Comparison of ENCODE assay signal across 8 cellular contexts in genomic region chr2:156589381-156590079, GRCh38.
DNase-seq lines count a peak whose midpoint lies in the region; ATAC-seq and TF ChIP-seq lines count a peak whose summit lies in the region.

No MANE protein-coding gene starts in this region.

- H3K4me1 ChIP-seq in CD4-positive, CD25-positive, alpha-beta regulatory T cell (ENCODE audit: control insufficient read depth, insufficient read depth, low read length, poor library complexity, severe bottlenecking): no peaks in the 10 kb centered on the region

- peak in 2 of 3 donors; percentile 46 to 66 for DNase-seq in CD4-positive, CD25-positive, alpha-beta regulatory T cell
- peak; percentile 46 for DNase-seq in NCI-H345 (lab: John Stamatoyannopoulos, UW)
- peak; percentile 31 for DNase-seq in activated naive CD4-positive, alpha-beta T cell treated with anti-CD3 and anti-CD28 coated beads, Interleukin-2, amount 10 ng/mL, durations not matched to agents 7 days and 5 days
- DNase-seq in left cardiac atrium: no peak
- DNase-seq in stimulated activated CD4-positive, alpha-beta T cell treated with anti-CD3 and anti-CD28 coated beads, Interleukin-4, amount 100 ng/mL, for 1 hour: peak; percentile 2
- no peak for DNase-seq in islet precursor cell

- H3K4me3 Mint-ChIP-seq in CD4-positive, CD25-positive, alpha-beta regulatory T cell: no peak overlapping the region
- H3K4me3 Mint-ChIP-seq in activated naive CD4-positive, alpha-beta T cell treated with anti-CD3 and anti-CD28 coated beads, Interleukin-2, amount 10 ng/mL, durations not matched to agents 7 days and 5 days: no peak overlapping the region

- no peak overlapping the region for H3K27ac Mint-ChIP-seq in CD4-positive, CD25-positive, alpha-beta regulatory T cell
- H3K27ac Mint-ChIP-seq in activated naive CD4-positive, alpha-beta T cell treated with anti-CD3 and anti-CD28 coated beads, Interleukin-2, amount 10 ng/mL, durations not matched to agents 7 days and 5 days: no peak overlapping the region

- no peak for TF ChIP-seq POLR2A in GM18505 (IDR thresholded peaks at IDR 0.05; ENCODE audit: borderline replicate concordance, extremely low read depth, insufficient read depth, insufficient read length)

- H3K36me3 ChIP-seq in CD4-positive, CD25-positive, alpha-beta regulatory T cell (ENCODE audit: control insufficient read depth, insufficient read depth, low read length): no peaks in the 10 kb centered on the region

- H3K4me3 ChIP-seq in CD4-positive, CD25-positive, alpha-beta regulatory T cell (ENCODE audit: low read depth, low read length): no peak overlapping the region

- peaks cover 0 to 5% (median under 1%) of the 10 kb centered on the region in 4 donors for H3K4me1 Mint-ChIP-seq in CD4-positive, CD25-positive, alpha-beta regulatory T cell
- peaks cover 2% of the 10 kb centered on the region for H3K4me1 Mint-ChIP-seq in activated naive CD4-positive, alpha-beta T cell treated with anti-CD3 and anti-CD28 coated beads, Interleukin-2, amount 10 ng/mL, durations not matched to agents 7 days and 5 days

- H3K27me3 ChIP-seq in CD4-positive, CD25-positive, alpha-beta regulatory T cell (ENCODE audit: control insufficient read depth, insufficient read depth, low read length): no peaks in the 10 kb centered on the region

- CTCF ChIA-PET in activated naive CD4-positive, alpha-beta T cell treated with anti-CD3 and anti-CD28 coated beads, Interleukin-2, amount 10 ng/mL, durations not matched to agents 7 days and 5 days (lab: Charles Lee): interaction anchor here (0.9 to 4.7 kb wide), 13 partner anchors 9 to 604 kb away, joined by 3 to 35 read pairs (median 4); partner anchors contain the start of gene GPD2

- H3K27ac ChIP-seq in CD4-positive, CD25-positive, alpha-beta regulatory T cell (ENCODE audit: insufficient read depth, low read length, poor library complexity, severe bottlenecking): no peak overlapping the region

- H3K9me3 ChIP-seq in CD4-positive, CD25-positive, alpha-beta regulatory T cell (ENCODE audit: control insufficient read depth in 2 of 2, low read length in 2 of 2): no peaks in the 10 kb centered on the region

- peaks cover 3% of the 10 kb centered on the region for H3K36me3 Mint-ChIP-seq in CD4-positive, CD25-positive, alpha-beta regulatory T cell
- H3K36me3 Mint-ChIP-seq in activated naive CD4-positive, alpha-beta T cell treated with anti-CD3 and anti-CD28 coated beads, Interleukin-2, amount 10 ng/mL, durations not matched to agents 7 days and 5 days: no peaks in the 10 kb centered on the region

- no peaks in the 10 kb centered on the region for H3K9me3 Mint-ChIP-seq in CD4-positive, CD25-positive, alpha-beta regulatory T cell
- H3K9me3 Mint-ChIP-seq in activated naive CD4-positive, alpha-beta T cell treated with anti-CD3 and anti-CD28 coated beads, Interleukin-2, amount 10 ng/mL, durations not matched to agents 7 days and 5 days: no peaks in the 10 kb centered on the region

- ATAC-seq in CD4-positive, CD25-positive, alpha-beta regulatory T cell (ENCODE audit: low read depth in 2 of 2): peak; percentile 43 to 46
- ATAC-seq in GM18505 (IDR thresholded peaks at IDR 0.05; ENCODE audit: unreplicated experiment) (peak; percentile 60), HG02885 (IDR thresholded peaks at IDR 0.05; ENCODE audit: poor library complexity, unreplicated experiment) (peak; percentile 69), left cardiac atrium (peak; percentile 52 to 85)

- intact Hi-C loops in left cardiac atrium (cut with DNase I): loop anchor here in 1 of 2 donors (5.0 kb wide), 4 partner anchors 257 to 1212 kb away; partner anchors contain the start of gene NR4A2

- H3K27me3 Mint-ChIP-seq in CD4-positive, CD25-positive, alpha-beta regulatory T cell: no peaks in the 10 kb centered on the region
- no peaks in the 10 kb centered on the region for H3K27me3 Mint-ChIP-seq in activated naive CD4-positive, alpha-beta T cell treated with anti-CD3 and anti-CD28 coated beads, Interleukin-2, amount 10 ng/mL, durations not matched to agents 7 days and 5 days

Comparison
In these comparisons a context has a peak if more than half of its experiments do, and no peak if none do; other contexts are left out.
1. DNase-seq: peak in CD4-positive, CD25-positive, alpha-beta regulatory T cell (2 of 3), NCI-H345 (single experiment), activated naive CD4-positive, alpha-beta T cell treated with anti-CD3 and anti-CD28 coated beads, Interleukin-2, amount 10 ng/mL, durations not matched to agents 7 days and 5 days (single experiment) and stimulated activated CD4-positive, alpha-beta T cell treated with anti-CD3 and anti-CD28 coated beads, Interleukin-4, amount 100 ng/mL, for 1 hour (single experiment); none in left cardiac atrium (single experiment) and islet precursor cell (single experiment).
2. Peak in every context shown above with its lines, with median percentiles within 50 percentile points of each other: ATAC-seq.